ENCODE assay signal across 1 cellular context in genomic region chr22:27174970-27175369, GRCh38.
TF ChIP-seq lines count a peak whose summit lies in the region.

No MANE protein-coding gene starts in this region.

TF ChIP-seq in H1, 55 proteins besides CTCF, POLR2A, EP300 and RAD21:
- TF ChIP-seq RFX5 (IDR thresholded peaks at IDR 0.05; ENCODE audit: borderline replicate concordance, low read depth, low read length), result no peak
- TF ChIP-seq CHD2 (IDR thresholded peaks at IDR 0.05; ENCODE audit: low read length), result no peak
- TF ChIP-seq POLR2AphosphoS5 (IDR thresholded peaks at IDR 0.05; ENCODE audit: low read depth, low read length), result no peak
- no peak for TF ChIP-seq RXRA (IDR thresholded peaks at IDR 0.05; ENCODE audit: insufficient read depth, low read depth, low read length)
- no peak for TF ChIP-seq SRF (IDR thresholded peaks at IDR 0.05; ENCODE audit: low read depth, low read length)
- TF ChIP-seq CREB1 (IDR thresholded peaks at IDR 0.05), result no peak
- TF ChIP-seq SP2 (IDR thresholded peaks at IDR 0.05; ENCODE audit: low read length), result no peak
- TF ChIP-seq FOSL1 (IDR thresholded peaks at IDR 0.05; ENCODE audit: insufficient read depth, low read depth, low read length), result no peak
- TF ChIP-seq EZH2 (IDR thresholded peaks at IDR 0.05; ENCODE audit: low read depth, low read length, severe bottlenecking), result no peak
- no peak for TF ChIP-seq E2F6 (IDR thresholded peaks at IDR 0.05)
- TF ChIP-seq SAP30 (IDR thresholded peaks at IDR 0.05; ENCODE audit: insufficient read depth, insufficient replicate concordance, low read length), result no peak
- TF ChIP-seq MAFK (IDR thresholded peaks at IDR 0.05; ENCODE audit: low read depth, low read length), result no peak
- TF ChIP-seq, protein P1, sequence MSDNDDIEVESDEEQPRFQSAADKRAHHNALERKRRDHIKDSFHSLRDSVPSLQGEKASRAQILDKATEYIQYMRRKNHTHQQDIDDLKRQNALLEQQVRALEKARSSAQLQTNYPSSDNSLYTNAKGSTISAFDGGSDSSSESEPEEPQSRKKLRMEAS (IDR thresholded peaks at IDR 0.05), result no peak
- no peak for TF ChIP-seq ASH2L (IDR thresholded peaks at IDR 0.05; ENCODE audit: low read length)
- TF ChIP-seq EGR1 (IDR thresholded peaks at IDR 0.05; ENCODE audit: borderline replicate concordance, low read depth, low read length), result no peak
- no peak for TF ChIP-seq TCF12 (IDR thresholded peaks at IDR 0.05; ENCODE audit: low read depth, low read length)
